Comparison of ENCODE assay signal across 21 cellular contexts in genomic region chr7:37027104-37027503, GRCh38.
DNase-seq lines count a peak whose midpoint lies in the region; ATAC-seq and TF ChIP-seq lines count a peak whose summit lies in the region.
"Had no signal": no experiment of that assay in that cellular context is flagged by ENCODE, and none has a peak within 500 bp of the region (broad histone marks: within the 10 kb centered on the region; RNA-seq: fewer than 3 reads in every experiment).

No MANE protein-coding gene starts in this region.

- ATAC-seq in activated naive CD8-positive, alpha-beta T cell treated with anti-CD3 and anti-CD28 coated beads, Interleukin-2, amount 50 U/mL, for 24 hours: no peak
- ATAC-seq: HCT116 had no signal

- H3K9me3 Mint-ChIP-seq in activated naive CD4-positive, alpha-beta T cell treated with anti-CD3 and anti-CD28 coated beads, Interleukin-2, amount 50 U/mL, for 24 hours: peaks cover 8% of the 10 kb centered on the region
- H3K9me3 Mint-ChIP-seq in activated naive CD8-positive, alpha-beta T cell treated with anti-CD3 and anti-CD28 coated beads, Interleukin-2, amount 50 U/mL, for 24 hours: peaks cover 8% of the 10 kb centered on the region

- TF ChIP-seq CTCF in GM20000 (IDR thresholded peaks at IDR 0.05; ENCODE audit: extremely low read depth, missing control alignments): no peak

- peaks cover 44% of the 10 kb centered on the region for H3K36me3 Mint-ChIP-seq in activated naive CD4-positive, alpha-beta T cell treated with anti-CD3 and anti-CD28 coated beads, Interleukin-2, amount 50 U/mL, for 24 hours
- H3K36me3 Mint-ChIP-seq in activated naive CD8-positive, alpha-beta T cell treated with anti-CD3 and anti-CD28 coated beads, Interleukin-2, amount 50 U/mL, for 24 hours (ENCODE audit: low read depth): peaks cover 49% of the 10 kb centered on the region

- no peak for DNase-seq in activated naive CD4-positive, alpha-beta T cell treated with Interleukin-2 at 50 U/mL for 16 hours
- peak; percentile 14 for DNase-seq in GM20000 (ENCODE audit: low spot score)
- DNase-seq in activated naive CD8-positive, alpha-beta T cell treated with anti-CD3 and anti-CD28 coated beads, Interleukin-2, amount 50 U/mL, for 24 hours: no peak
- no peak for DNase-seq in NCI-H187 (lab: John Stamatoyannopoulos, UW)
- no peak for DNase-seq in stimulated activated CD4-positive, alpha-beta T cell treated with anti-CD3 and anti-CD28 coated beads, Interleukin-2, amount 100 ng/mL, for 48 hours
- no peak for DNase-seq in midbrain (lab: John Stamatoyannopoulos, UW)
- DNase-seq: ACHN; C1 segment of cervical spinal cord; DMS79; GOT3; Kasumi-1; MM.1S; NCI-H1092; NCI-H1694; NCI-H2107; NCI-H510A; NCI-H748 treated with DMSO at 0.1 percent for 48 hours; NK-92 treated with Interleukin-12 subunit alpha and Interleukin-12 subunit beta, amount 100 ng/mL, for 24 hours; Peyer's patch had no signal

- H3K4me1 Mint-ChIP-seq in activated naive CD4-positive, alpha-beta T cell treated with anti-CD3 and anti-CD28 coated beads, Interleukin-2, amount 50 U/mL, for 24 hours: peaks cover 64% of the 10 kb centered on the region
- peaks cover 55% of the 10 kb centered on the region for H3K4me1 Mint-ChIP-seq in activated naive CD8-positive, alpha-beta T cell treated with anti-CD3 and anti-CD28 coated beads, Interleukin-2, amount 50 U/mL, for 24 hours

- H3K27ac Mint-ChIP-seq in activated naive CD4-positive, alpha-beta T cell treated with anti-CD3 and anti-CD28 coated beads, Interleukin-2, amount 50 U/mL, for 24 hours: peak overlapping the region; percentile 70
- peak overlapping the region; percentile 68 for H3K27ac Mint-ChIP-seq in activated naive CD8-positive, alpha-beta T cell treated with anti-CD3 and anti-CD28 coated beads, Interleukin-2, amount 50 U/mL, for 24 hours

- no peaks in the 10 kb centered on the region for H3K27me3 Mint-ChIP-seq in activated naive CD4-positive, alpha-beta T cell treated with anti-CD3 and anti-CD28 coated beads, Interleukin-2, amount 50 U/mL, for 24 hours
- H3K27me3 Mint-ChIP-seq in activated naive CD8-positive, alpha-beta T cell treated with anti-CD3 and anti-CD28 coated beads, Interleukin-2, amount 50 U/mL, for 24 hours: no peaks in the 10 kb centered on the region

- H3K4me3 Mint-ChIP-seq in activated naive CD4-positive, alpha-beta T cell treated with anti-CD3 and anti-CD28 coated beads, Interleukin-2, amount 50 U/mL, for 24 hours: no peak overlapping the region
- no peak overlapping the region for H3K4me3 Mint-ChIP-seq in activated naive CD8-positive, alpha-beta T cell treated with anti-CD3 and anti-CD28 coated beads, Interleukin-2, amount 50 U/mL, for 24 hours
